ENCODE assay signal across 21 cellular contexts in genomic region chr19:54541712-54542111, GRCh38. TPM values are rescaled to one million over a fixed set of nuclear protein-coding genes. Genes with fewer than 3 reads are reported as not detected.
DNase-seq lines count a peak whose midpoint lies in the region; ATAC-seq and TF ChIP-seq lines count a peak whose summit lies in the region.
"Had no signal": no experiment of that assay in that cellular context is flagged by ENCODE, and none has a peak within 500 bp of the region (broad histone marks: within the 10 kb centered on the region; RNA-seq: fewer than 3 reads in every experiment).

No MANE protein-coding gene starts in this region.

- peaks cover 41 to 55% (median 44%) of the 10 kb centered on the region in 10 experiments for H3K4me1 ChIP-seq in BLaER1 treated with 17β-estradiol and CSF1 and Interleukin-3, amounts not matched to agents 10 nM and 100 nM
- H3K4me1 ChIP-seq in OCI-LY7 (ENCODE audit: insufficient read depth, low read length, poor library complexity, severe bottlenecking): no peaks in the 10 kb centered on the region

- H3K36me3 Mint-ChIP-seq in activated CD4-positive, alpha-beta T cell treated with anti-CD3 and anti-CD28 coated beads for 36 hours (ENCODE audit: low read depth): no peaks in the 10 kb centered on the region
- peaks cover 37 to 47% (median 45%) of the 10 kb centered on the region in 3 donors for H3K36me3 Mint-ChIP-seq in immature natural killer cell

- H3K9me2 ChIP-seq in OCI-LY7 (ENCODE audit: insufficient read depth, low read length): no peaks in the 10 kb centered on the region

- intact Hi-C loops in activated CD4-positive, alpha-beta T cell treated with anti-CD3 and anti-CD28 coated beads for 36 hours (cut with DNase I, micrococcal nuclease): no loop called here
- intact Hi-C loops in OCI-LY7 (cut with micrococcal nuclease; ENCODE audit: unreplicated experiment): no loop called here

- no peak overlapping the region for H3K27ac Mint-ChIP-seq in activated CD4-positive, alpha-beta T cell treated with anti-CD3 and anti-CD28 coated beads for 36 hours
- peak overlapping the region in 4 of 6 donors; percentile 84 to 87 (median 86) for H3K27ac Mint-ChIP-seq in immature natural killer cell

- peaks cover 0 to 29% (median 17%) of the 10 kb centered on the region in 11 experiments; a peak in 17 of 22 replicates for H3K36me3 ChIP-seq in BLaER1 treated with 17β-estradiol and CSF1 and Interleukin-3, amounts not matched to agents 10 nM and 100 nM
- H3K36me3 ChIP-seq in OCI-LY7 (ENCODE audit: insufficient read depth, low read length): no peaks in the 10 kb centered on the region

- H3K4me3 Mint-ChIP-seq in activated CD4-positive, alpha-beta T cell treated with anti-CD3 and anti-CD28 coated beads for 36 hours: no peak overlapping the region
- peak overlapping the region in 3 of 5 donors; percentile 68 to 78 (median 76) for H3K4me3 Mint-ChIP-seq in immature natural killer cell

- no TSS peak for BruUV-seq in OCI-LY7 (replicated peaks; lab: Mats Ljungman, UMichigan)

- no peaks in the 10 kb centered on the region for H3K79me2 ChIP-seq in OCI-LY7 (ENCODE audit: insufficient read depth, low read depth, low read length)

- H3K27me3 ChIP-seq in BLaER1 treated with 17β-estradiol and CSF1 and Interleukin-3, amounts not matched to agents 10 nM and 100 nM: no peaks in the 10 kb centered on the region

- CTCF ChIA-PET in activated CD4-positive, alpha-beta T cell treated with anti-CD3 and anti-CD28 coated beads for 36 hours (lab: Charles Lee): no interaction called here
- CTCF ChIA-PET in OCI-LY7 (lab: Charles Lee; ENCODE audit: unreplicated experiment): no interaction called here

- POLR2A ChIA-PET in activated CD4-positive, alpha-beta T cell treated with anti-CD3 and anti-CD28 coated beads for 36 hours (lab: Charles Lee): no interaction called here
- POLR2A ChIA-PET in OCI-LY7 (lab: Charles Lee): no interaction called here

- H2AFZ ChIP-seq in OCI-LY7 (ENCODE audit: low read length): no peak overlapping the region

- H3K9ac ChIP-seq in BLaER1 treated with 17β-estradiol and CSF1 and Interleukin-3, amounts not matched to agents 10 nM and 100 nM: peak overlapping the region in 6 of 11 experiments; percentile 8 to 51 (median 29); a peak in 7 of 22 replicates

- peaks cover 23% of the 10 kb centered on the region for H3K27me3 Mint-ChIP-seq in activated CD4-positive, alpha-beta T cell treated with anti-CD3 and anti-CD28 coated beads for 36 hours
- H3K27me3 Mint-ChIP-seq in immature natural killer cell (ENCODE audit: low read depth in 3 of 3): peaks cover 13 to 31% (median 15%) of the 10 kb centered on the region in 3 donors

- peaks cover 2% of the 10 kb centered on the region for H3K4me1 Mint-ChIP-seq in activated CD4-positive, alpha-beta T cell treated with anti-CD3 and anti-CD28 coated beads for 36 hours
- peaks cover 30 to 45% of the 10 kb centered on the region in 2 donors for H3K4me1 Mint-ChIP-seq in immature natural killer cell

- peak overlapping the region; percentile 46 to 80 (median 66) for H3K4me2 ChIP-seq in BLaER1 treated with 17β-estradiol and CSF1 and Interleukin-3, amounts not matched to agents 10 nM and 100 nM
- no peak overlapping the region for H3K4me2 ChIP-seq in OCI-LY7 (ENCODE audit: low read length)

- TF ChIP-seq CTCF in OCI-LY7 (conservative IDR thresholded peaks at IDR 0.05; ENCODE audit: low read length): no peak

- DNase-seq in activated CD4-positive, alpha-beta T cell treated with anti-CD3 and anti-CD28 coated beads for 36 hours: no peak
- no peak for DNase-seq in activated CD4-positive, alpha-beta T cell treated with anti-CD3 and anti-CD28 coated beads, Interleukin-2, amount 50 U/mL, for 1 hour
- DNase-seq in OCI-LY7 (ENCODE audit: low spot score) (peak; percentile 8), immature natural killer cell (no peak), dermis blood vessel endothelial cell (no peak), COR-L47 (lab: John Stamatoyannopoulos, UW) (no peak)
- DNase-seq: C1 segment of cervical spinal cord, DMS 273 treated with DMSO at 0.1 percent for 48 hours, GF-D8, KBM-7, NCI-H1105, NCI-H1694 treated with DMSO at 0.1 percent for 48 hours, NCI-H2107, NCI-H226, NCI-H524 treated with DMSO at 0.1 percent for 48 hours, SHP77 treated with DMSO at 0.1 percent for 48 hours had no signal

- peak; percentile 36 for ATAC-seq in activated CD4-positive, alpha-beta T cell treated with anti-CD3 and anti-CD28 coated beads for 36 hours

- peak overlapping the region in 10 of 11 experiments; percentile 25 to 82 (median 66); a peak in 18 of 22 replicates for H3K27ac ChIP-seq in BLaER1 treated with 17β-estradiol and CSF1 and Interleukin-3, amounts not matched to agents 10 nM and 100 nM
- H3K27ac ChIP-seq in OCI-LY7 (ENCODE audit: low read depth, low read length, poor library complexity, severe bottlenecking): no peak overlapping the region

- no peaks in the 10 kb centered on the region for H4K20me1 ChIP-seq in BLaER1 treated with 17β-estradiol and CSF1 and Interleukin-3, amounts not matched to agents 10 nM and 100 nM
- no peaks in the 10 kb centered on the region for H4K20me1 ChIP-seq in OCI-LY7 (ENCODE audit: insufficient read depth, low read length)

- H3K4me3 ChIP-seq in BLaER1 treated with 17β-estradiol and CSF1 and Interleukin-3, amounts not matched to agents 10 nM and 100 nM: peak overlapping the region in 5 of 10 experiments; percentile 11 to 52 (median 26); a peak in 4 of 20 replicates
- H3K4me3 ChIP-seq in OCI-LY7 (ENCODE audit: low read depth, low read length, poor library complexity, severe bottlenecking): no peak overlapping the region

- no peaks in the 10 kb centered on the region for H3K9me3 Mint-ChIP-seq in activated CD4-positive, alpha-beta T cell treated with anti-CD3 and anti-CD28 coated beads for 36 hours (ENCODE audit: low read depth)
- H3K9me3 Mint-ChIP-seq in immature natural killer cell: peaks cover 0 to 3% (median 0%) of the 10 kb centered on the region in 6 donors

- peaks cover 0 to 47% (median 43%) of the 10 kb centered on the region in 11 experiments; a peak in 21 of 22 replicates for H3K9me3 ChIP-seq in BLaER1 treated with 17β-estradiol and CSF1 and Interleukin-3, amounts not matched to agents 10 nM and 100 nM (replicated peaks in 1 of 11)
- no peaks in the 10 kb centered on the region for H3K9me3 ChIP-seq in OCI-LY7 (ENCODE audit: low read length)

RNA-seq across cellular contexts. Expression of gene LILRA2, which starts 31.9 kb away (rescaled TPM):
- total RNA-seq in activated CD4-positive, alpha-beta T cell treated with anti-CD3 and anti-CD28 coated beads for 36 hours: not detected
- 0.38 and 0.44 TPM in 2 replicates for total RNA-seq in OCI-LY7 (2014; rRNA removed; shearing (Covaris generic))
- total RNA-seq in OCI-LY7 (2022) (5.0 and 5.5 TPM in 2 replicates), dermis blood vessel endothelial cell (not detected in 2 replicates)
- polyA plus RNA-seq in immature natural killer cell: 1 to 10 TPM in 2 of 3 donors, under 1 TPM in 1; 0.58 to 9.7 (median 7.9) TPM
- total RNA-seq: Daoy, H1, M059J, RPMI7951 had no signal
- polyA plus RNA-seq: H1 had no signal

RNA-seq across cellular contexts. Expression of gene LAIR2, which starts 39.1 kb away (rescaled TPM):
- total RNA-seq in activated CD4-positive, alpha-beta T cell treated with anti-CD3 and anti-CD28 coated beads for 36 hours: 1 to 10 TPM; 3.7 to 5.1 TPM
- not detected in 2 replicates for total RNA-seq in OCI-LY7 (2014; rRNA removed; shearing (Covaris generic))
- total RNA-seq in OCI-LY7 (2022) (not detected in 2 replicates), dermis blood vessel endothelial cell (not detected in 2 replicates)
- 100 to 1,000 TPM in 2 of 3 donors, 10 to 100 TPM in 1; 77.7 to 463 (median 183) TPM for polyA plus RNA-seq in immature natural killer cell
- total RNA-seq: Daoy, H1, M059J, RPMI7951 had no signal
- polyA plus RNA-seq: H1 had no signal

RNA-seq across cellular contexts. Expression of gene LILRA1, which starts 51.7 kb away (rescaled TPM):
- not detected for total RNA-seq in activated CD4-positive, alpha-beta T cell treated with anti-CD3 and anti-CD28 coated beads for 36 hours
- not detected in 2 replicates for total RNA-seq in OCI-LY7 (2014; rRNA removed; shearing (Covaris generic))
- total RNA-seq in OCI-LY7 (2022): not detected in 2 replicates
- 1 to 10 TPM in 2 of 3 donors, under 1 TPM in 1; 0.47 to 3.4 (median 1.1) TPM for polyA plus RNA-seq in immature natural killer cell
- total RNA-seq in dermis blood vessel endothelial cell: not detected in 2 replicates
- total RNA-seq: Daoy, H1, M059J, RPMI7951 had no signal
- polyA plus RNA-seq: H1 had no signal
